11 cellular contexts compared by ENCODE assay signal in the genomic region with DNA sequence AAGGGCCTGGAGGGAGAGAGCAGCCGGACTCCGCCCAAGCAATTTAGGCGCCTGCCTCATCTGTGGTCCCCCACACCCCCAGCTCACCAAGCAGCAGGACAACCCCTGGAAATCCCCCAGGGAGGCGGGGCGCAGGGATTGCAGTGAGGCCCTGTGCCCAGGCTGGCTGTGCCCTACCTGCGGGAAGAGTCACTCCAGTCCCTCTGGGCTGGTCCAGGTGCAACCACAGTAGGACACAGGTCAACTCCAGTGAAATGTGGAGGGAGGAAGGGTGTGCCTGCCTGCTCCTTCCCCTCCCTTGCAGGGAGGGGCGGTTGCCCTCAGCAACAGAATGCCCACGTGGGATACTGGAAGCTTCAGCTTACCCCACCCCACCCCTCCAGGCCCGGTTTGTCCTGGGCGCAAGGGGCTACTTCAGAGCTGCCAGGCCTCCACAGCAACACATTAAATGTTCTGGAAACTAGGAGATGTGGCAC. TPM values are rescaled to one million over a fixed set of nuclear protein-coding genes. Genes with fewer than 3 reads are reported as not detected.
A peak's percentile ranks its signal among the peaks of the same experiment; 100 is the strongest.
DNase-seq lines count a peak whose midpoint lies in the region; ATAC-seq and TF ChIP-seq lines count a peak whose summit lies in the region.
"Had no signal": no experiment of that assay in that cellular context is flagged by ENCODE, and none has a peak within 500 bp of the region (broad histone marks: within the 10 kb centered on the region; RNA-seq: fewer than 3 reads in every experiment).

No MANE protein-coding gene starts in this region.

- in situ Hi-C loops in gastrocnemius medialis (cut with MboI; ENCODE audit: low sequenced_read_pairs in 4 of 4): no loop called here

- ATAC-seq in body of pancreas (peak; percentile 45), gastrocnemius medialis (no peak), HG03460 (IDR thresholded peaks at IDR 0.05; ENCODE audit: unreplicated experiment) (no peak)

- no peaks in the 10 kb centered on the region for H3K27me3 ChIP-seq in body of pancreas
- no peaks in the 10 kb centered on the region for H3K27me3 ChIP-seq in thyroid gland
- H3K27me3 ChIP-seq in gastrocnemius medialis: peaks cover 0 to 9% (median 0%) of the 10 kb centered on the region in 3 donors

- H3K4me1 ChIP-seq in body of pancreas: peaks cover 6% of the 10 kb centered on the region
- H3K4me1 ChIP-seq in thyroid gland: peaks cover 54 to 76% of the 10 kb centered on the region in 2 donors
- no peaks in the 10 kb centered on the region for H3K4me1 ChIP-seq in gastrocnemius medialis

- DNase-seq in HuH-7.5 (ENCODE audit: low spot score) (peak; percentile 42), body of pancreas (no peak), left kidney (ENCODE audit: low read depth, low spot score) (peak; percentile 46), thyroid gland (peak; percentile 86 to 92), gastrocnemius medialis (no peak), NCI-H446 (lab: John Stamatoyannopoulos, UW) (no peak)
- DNase-seq: hippocampal formation, NCI-H1105 had no signal

- TF ChIP-seq POLR2A in body of pancreas (IDR thresholded peaks at IDR 0.05) (no peak), thyroid gland (IDR thresholded peaks at IDR 0.05) (peak in 1 of 2 donors; percentile 61), gastrocnemius medialis (IDR thresholded peaks at IDR 0.05) (no peak)

- H3K36me3 ChIP-seq in body of pancreas (replicated peaks in 1 of 2; ENCODE audit: insufficient read depth in 1 of 2, low read depth in 2 of 2) (no peaks in the 10 kb centered on the region), thyroid gland (no peaks in the 10 kb centered on the region), gastrocnemius medialis (no peaks in the 10 kb centered on the region)

- TF ChIP-seq CTCF in body of pancreas (IDR thresholded peaks at IDR 0.05) (no peak), thyroid gland (IDR thresholded peaks at IDR 0.05) (peak in 2 of 6 experiments; percentile 3 to 17), gastrocnemius medialis (IDR thresholded peaks at IDR 0.05 in 4 of 5, conservative IDR thresholded peaks at IDR 0.05 in 1 of 5) (no peak)

- WGBS in body of pancreas, 2 donors: 77 to 100% methylated on average over 2 to 10 of the region's 10 CpGs
- 36 to 47% methylated on average over 6 to 9 of the region's 10 CpGs for WGBS in thyroid gland, 2 donors

- H3K9me3 ChIP-seq in body of pancreas (no peaks in the 10 kb centered on the region), thyroid gland (no peaks in the 10 kb centered on the region), gastrocnemius medialis (no peaks in the 10 kb centered on the region)

- intact Hi-C loops in body of pancreas (cut with DNase I) (no loop called here), thyroid gland (cut with DNase I) (no loop called here), gastrocnemius medialis (cut with DNase I; ENCODE audit: low total_unique reads) (no loop called here)

- H3K27ac ChIP-seq in body of pancreas (no peak overlapping the region), thyroid gland (peak overlapping the region; percentile 96 to 99 (median 96)), gastrocnemius medialis (no peak overlapping the region)

- no peak overlapping the region for H3K4me3 ChIP-seq in body of pancreas
- H3K4me3 ChIP-seq in thyroid gland (replicated peaks in 1 of 3): peak overlapping the region in 1 of 3 donors; percentile 6
- H3K4me3 ChIP-seq in gastrocnemius medialis: no peak overlapping the region

RNA-seq across cellular contexts. Expression of gene ABO, which starts 22.7 kb away (rescaled TPM):
- 1 to 10 TPM; 3.9 to 9.2 TPM for total RNA-seq in body of pancreas
- total RNA-seq in thyroid gland: 10 to 100 TPM; 15.7 to 32.6 (median 24.9) TPM
- 1 to 10 TPM in 1 of 4 donors, under 1 TPM in 2, not detected in 1; 0.24 to 2.4 (median 0.44) TPM for total RNA-seq in gastrocnemius medialis
- total RNA-seq: myocyte had no signal

RNA-seq across cellular contexts. Expression of gene OBP2B, which starts 43.3 kb away (rescaled TPM):
- total RNA-seq in body of pancreas (not detected), thyroid gland (not detected), gastrocnemius medialis (not detected)
- total RNA-seq: myocyte; T-helper 2 cell treated with Interferon-gamma antibody and Interleukin-4, amounts not matched to agents 100 ng/mL and 5 ng/mL, for 36 hours had no signal

Comparison
In these comparisons a context has a peak if more than half of its experiments do, and no peak if none do; other contexts are left out.
1. DNase-seq: peak in HuH-7.5 (single experiment), left kidney (single experiment) and thyroid gland (2 of 2); none in body of pancreas (0 of 4), gastrocnemius medialis (0 of 2) and NCI-H446 (0 of 2).
2. H3K27ac ChIP-seq: peak in thyroid gland (3 of 3); none in body of pancreas (0 of 4) and gastrocnemius medialis (0 of 4).